ENCODE assay signal across 28 cellular contexts in the genomic region with DNA sequence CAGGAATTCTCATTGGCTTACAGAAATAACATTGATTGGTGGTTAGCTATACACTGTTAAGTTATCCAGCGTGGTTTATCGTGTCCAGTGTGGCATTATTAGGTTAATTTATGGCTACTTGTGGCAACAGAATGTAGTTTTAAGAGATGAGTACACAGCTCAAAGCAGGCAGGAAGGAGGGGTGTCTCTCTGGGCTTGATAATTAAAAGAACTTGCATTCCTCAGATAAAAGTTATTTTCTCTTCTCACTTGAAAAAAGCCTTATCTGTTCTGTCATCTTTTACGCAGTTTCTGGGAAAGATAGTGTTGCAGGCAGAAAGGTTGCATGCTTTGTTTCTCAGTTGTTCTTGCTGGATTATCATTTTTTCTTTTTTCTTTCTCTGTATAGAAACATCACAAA.
DNase-seq lines count a peak whose midpoint lies in the region; ATAC-seq, FAIRE-seq and TF ChIP-seq lines count a peak whose summit lies in the region.
"Had no signal": no experiment of that assay in that cellular context is flagged by ENCODE, and none has a peak within 500 bp of the region (broad histone marks: within the 10 kb centered on the region; RNA-seq: fewer than 3 reads in every experiment).

No MANE protein-coding gene starts in this region.

- no TSS peak for BruUV-seq in A673 (replicated peaks; lab: Mats Ljungman, UMichigan)
- no TSS peak for BruUV-seq in endothelial cell of umbilical vein (replicated peaks; lab: Mats Ljungman, UMichigan)

- H3K27me3 ChIP-seq in A673 (replicated peaks; ENCODE audit: insufficient read depth, low read depth, low read length, poor library complexity) (no peaks in the 10 kb centered on the region), endothelial cell of umbilical vein (ENCODE audit: control insufficient read depth in 2 of 2, insufficient read depth in 2 of 2, low read length in 2 of 2) (no peaks in the 10 kb centered on the region), tibial nerve (no peaks in the 10 kb centered on the region), transverse colon (no peaks in the 10 kb centered on the region)
- H3K27me3 ChIP-seq: SJSA1 had no signal

- intact Hi-C loops in A673 (cut with micrococcal nuclease; ENCODE audit: unreplicated experiment): no loop called here
- intact Hi-C loops in endothelial cell of umbilical vein (cut with micrococcal nuclease): no loop called here
- intact Hi-C loops in transverse colon (cut with DNase I; ENCODE audit: low total_unique reads): no loop called here

- DNase-seq in A673 (ENCODE audit: low spot score) (no peak), M059J (ENCODE audit: low read depth) (peak; percentile 58), endothelial cell of umbilical vein (ENCODE audit: low read depth, low spot score) (peak; percentile 14), nephron progenitor cell (no peak), tibial nerve (ENCODE audit: low spot score in 2 of 2) (no peak), transverse colon (no peak)
- no peak for DNase-seq in stimulated activated naive CD8-positive, alpha-beta T cell treated with anti-CD3 and anti-CD28 coated beads, Interleukin-15, Interleukin-2, amounts not matched to agents 100 U/mL and 50 U/mL, for 24 hours
- DNase-seq: 8988T; activated CD4-positive, alpha-beta T cell treated with anti-CD3 and anti-CD28 coated beads, Interleukin-2, amount 10 ng/mL, durations not matched to agents 7 days and 5 days; activated CD8-positive, alpha-beta memory T cell treated with anti-CD3 and anti-CD28 coated beads, Interleukin-2, amount 10 ng/mL, durations not matched to agents 7 days and 5 days; aorta; DMS79 treated with DMSO at 0.1 percent for 48 hours; effector memory CD4-positive, alpha-beta T cell; NCI-H1417; NCI-H2081 treated with DMSO at 0.1 percent for 48 hours; NCI-H446 treated with DMSO at 0.1 percent for 48 hours; NK-92 treated with Interleukin-12 subunit alpha and Interleukin-12 subunit beta, amount 100 ng/mL, for 24 hours; small intestine; stimulated activated CD4-positive, alpha-beta T cell treated with anti-CD3 and anti-CD28 coated beads, Interleukin-2, amount 100 ng/mL, for 48 hours; stimulated activated naive B cell treated with anti-CD40 and anti-IgM and Interleukin-4, amounts not matched to agents 10 μg/mL and 1 μg/mL and 100 μg/mL, for 72 hours had no signal

- TF ChIP-seq EP300 in tibial nerve (IDR thresholded peaks at IDR 0.05) (no peak), transverse colon (IDR thresholded peaks at IDR 0.05; ENCODE audit: low read depth) (no peak)

- no peak for TF ChIP-seq POLR2A in endothelial cell of umbilical vein (IDR thresholded peaks at IDR 0.05; ENCODE audit: low read depth, low read length)
- no peak for TF ChIP-seq POLR2A in tibial nerve (IDR thresholded peaks at IDR 0.05)
- no peak for TF ChIP-seq POLR2A in transverse colon (IDR thresholded peaks at IDR 0.05)

- H3K27ac ChIP-seq in A673 (ENCODE audit: low read depth, low read length, poor library complexity, severe bottlenecking) (peak overlapping the region; percentile 10), endothelial cell of umbilical vein (ENCODE audit: insufficient read depth, low read depth, low read length) (no peak overlapping the region), tibial nerve (no peak overlapping the region), transverse colon (no peak overlapping the region)
- H3K27ac ChIP-seq: prostate gland, SJSA1, VCaP had no signal

- WGBS in tibial nerve, 2 donors: 29 to 32% methylated on average over 3 of the region's 3 CpGs
- 56 to 65% methylated on average over 3 of the region's 3 CpGs for WGBS in transverse colon (ENCODE audit: low coverage in 1 of 2), 2 donors

- H2AFZ ChIP-seq in endothelial cell of umbilical vein (ENCODE audit: low read depth, low read length): peak overlapping the region; percentile 68

- H3K4me1 ChIP-seq in A673 (ENCODE audit: insufficient read depth, low read length, poor library complexity, severe bottlenecking) (peaks cover 8% of the 10 kb centered on the region), endothelial cell of umbilical vein (ENCODE audit: control insufficient read depth, extremely low read depth, insufficient read depth, low read length) (peaks cover 10% of the 10 kb centered on the region), tibial nerve (peaks cover 0 to 11% (median 0%) of the 10 kb centered on the region in 4 donors), transverse colon (peaks cover 0 to 3% (median 0%) of the 10 kb centered on the region in 4 donors)
- H3K4me1 ChIP-seq: prostate gland, SJSA1 had no signal

- H3K4me1 Mint-ChIP-seq in nephron progenitor cell: peaks cover 11% of the 10 kb centered on the region
- H3K4me1 Mint-ChIP-seq: activated CD4-positive, alpha-beta T cell treated with anti-CD3 and anti-CD28 coated beads, Interleukin-2, amount 10 ng/mL, durations not matched to agents 7 days and 5 days; activated CD8-positive, alpha-beta memory T cell treated with anti-CD3 and anti-CD28 coated beads, Interleukin-2, amount 10 ng/mL, durations not matched to agents 7 days and 5 days; activated naive CD4-positive, alpha-beta T cell treated with anti-CD3 and anti-CD28 coated beads, Interleukin-2, amount 50 U/mL, for 24 hours; IgD-negative memory B cell; stimulated activated naive B cell treated with anti-CD40 and anti-IgM and Interleukin-4, amounts not matched to agents 10 μg/mL and 1 μg/mL and 100 μg/mL, for 72 hours had no signal

- H3K36me3 Mint-ChIP-seq in nephron progenitor cell (ENCODE audit: low read depth): no peaks in the 10 kb centered on the region
- H3K36me3 Mint-ChIP-seq: activated CD8-positive, alpha-beta memory T cell treated with anti-CD3 and anti-CD28 coated beads, Interleukin-2, amount 10 ng/mL, durations not matched to agents 7 days and 5 days; activated naive CD4-positive, alpha-beta T cell treated with anti-CD3 and anti-CD28 coated beads, Interleukin-2, amount 50 U/mL, for 24 hours; IgD-negative memory B cell; stimulated activated naive B cell treated with anti-CD40 and anti-IgM and Interleukin-4, amounts not matched to agents 10 μg/mL and 1 μg/mL and 100 μg/mL, for 72 hours had no signal

- ATAC-seq in stimulated activated naive CD8-positive, alpha-beta T cell treated with anti-CD3 and anti-CD28 coated beads, Interleukin-15, Interleukin-2, amounts not matched to agents 100 U/mL and 50 U/mL, for 24 hours: no peak
- ATAC-seq in GM19023 (IDR thresholded peaks at IDR 0.05; ENCODE audit: unreplicated experiment): no peak
- ATAC-seq: activated CD8-positive, alpha-beta memory T cell treated with anti-CD3 and anti-CD28 coated beads, Interleukin-2, amount 10 ng/mL, durations not matched to agents 7 days and 5 days; left lobe of liver; Panc1; stimulated activated naive B cell treated with anti-CD40 and anti-IgM and Interleukin-4, amounts not matched to agents 10 μg/mL and 1 μg/mL and 100 μg/mL, for 72 hours had no signal

- no peaks in the 10 kb centered on the region for H3K79me2 ChIP-seq in endothelial cell of umbilical vein (ENCODE audit: control insufficient read depth, insufficient read depth, low read length)

- H3K4me3 ChIP-seq in A673 (ENCODE audit: low read depth, low read length, poor library complexity, severe bottlenecking): no peak overlapping the region
- no peak overlapping the region for H3K4me3 ChIP-seq in endothelial cell of umbilical vein (replicated peaks in 1 of 3; ENCODE audit: insufficient read depth in 1 of 3, low read depth in 1 of 3, low read length in 3 of 3)
- H3K4me3 ChIP-seq in tibial nerve: no peak overlapping the region
- no peak overlapping the region for H3K4me3 ChIP-seq in transverse colon
- H3K4me3 ChIP-seq: prostate gland, SJSA1 had no signal

- H3K4me3 Mint-ChIP-seq in nephron progenitor cell: no peak overlapping the region
- H3K4me3 Mint-ChIP-seq: activated CD4-positive, alpha-beta T cell treated with anti-CD3 and anti-CD28 coated beads, Interleukin-2, amount 10 ng/mL, durations not matched to agents 7 days and 5 days; activated CD8-positive, alpha-beta memory T cell treated with anti-CD3 and anti-CD28 coated beads, Interleukin-2, amount 10 ng/mL, durations not matched to agents 7 days and 5 days; activated naive CD4-positive, alpha-beta T cell treated with anti-CD3 and anti-CD28 coated beads, Interleukin-2, amount 50 U/mL, for 24 hours; IgD-negative memory B cell; stimulated activated naive B cell treated with anti-CD40 and anti-IgM and Interleukin-4, amounts not matched to agents 10 μg/mL and 1 μg/mL and 100 μg/mL, for 72 hours had no signal

- H3K36me3 ChIP-seq in A673 (ENCODE audit: insufficient read depth, low read length, poor library complexity, severe bottlenecking) (no peaks in the 10 kb centered on the region), endothelial cell of umbilical vein (ENCODE audit: control insufficient read depth in 2 of 2, extremely low read depth in 1 of 2, insufficient read depth in 2 of 2, low read length in 2 of 2) (no peaks in the 10 kb centered on the region), tibial nerve (no peaks in the 10 kb centered on the region), transverse colon (no peaks in the 10 kb centered on the region)
- H3K36me3 ChIP-seq: prostate gland, SJSA1 had no signal

- H3K9me3 ChIP-seq in A673 (ENCODE audit: low read depth, low read length, poor library complexity, severe bottlenecking): peaks cover 8% of the 10 kb centered on the region
- no peaks in the 10 kb centered on the region for H3K9me3 ChIP-seq in endothelial cell of umbilical vein (replicated peaks; ENCODE audit: control insufficient read depth, insufficient read depth, low read length)
- H3K9me3 ChIP-seq in tibial nerve: no peaks in the 10 kb centered on the region
- H3K9me3 ChIP-seq in transverse colon: no peaks in the 10 kb centered on the region
- H3K9me3 ChIP-seq: prostate gland, SJSA1 had no signal

- H3K4me2 ChIP-seq in endothelial cell of umbilical vein (ENCODE audit: insufficient read depth, low read length): no peak overlapping the region

- no peaks in the 10 kb centered on the region for H4K20me1 ChIP-seq in endothelial cell of umbilical vein (replicated peaks; ENCODE audit: control insufficient read depth, extremely low read depth, insufficient read depth, low read length)

- no peak for TF ChIP-seq CTCF in A673 (conservative IDR thresholded peaks at IDR 0.05; ENCODE audit: low read depth, low read length)
- TF ChIP-seq CTCF in endothelial cell of umbilical vein (IDR thresholded peaks at IDR 0.05; ENCODE audit: extremely low read depth in 1 of 2, insufficient read depth in 1 of 2, low read depth in 1 of 2, low read length in 2 of 2): no peak
- no peak for TF ChIP-seq CTCF in nephron progenitor cell (IDR thresholded peaks at IDR 0.05)
- no peak for TF ChIP-seq CTCF in tibial nerve (IDR thresholded peaks at IDR 0.05)
- no peak for TF ChIP-seq CTCF in transverse colon (IDR thresholded peaks at IDR 0.05)

- dilution Hi-C loops in endothelial cell of umbilical vein (cut with MboI; ENCODE audit: extremely low pct_ligation_motif_present, low sequenced_read_pairs): no loop called here

- CTCF ChIA-PET in A673 (lab: Charles Lee) (no interaction called here), endothelial cell of umbilical vein (lab: Charles Lee) (interaction anchor here (1.4 to 1.5 kb wide), 2 partner anchors 15 to 59 kb away, joined by 3 read pairs; no protein-coding TSS in a partner anchor)

- in situ Hi-C loops in transverse colon (cut with MboI; ENCODE audit: low pct_ligation_motif_present in 1 of 4, low pct_unique_long_range_greater_than_20kb in 1 of 4, low sequenced_read_pairs in 3 of 4): no loop called here

- peak overlapping the region; percentile 22 for H3K27ac Mint-ChIP-seq in nephron progenitor cell
- H3K27ac Mint-ChIP-seq: activated CD4-positive, alpha-beta T cell treated with anti-CD3 and anti-CD28 coated beads, Interleukin-2, amount 10 ng/mL, durations not matched to agents 7 days and 5 days; activated CD8-positive, alpha-beta memory T cell treated with anti-CD3 and anti-CD28 coated beads, Interleukin-2, amount 10 ng/mL, durations not matched to agents 7 days and 5 days; activated naive CD4-positive, alpha-beta T cell treated with anti-CD3 and anti-CD28 coated beads, Interleukin-2, amount 50 U/mL, for 24 hours; IgD-negative memory B cell; stimulated activated naive B cell treated with anti-CD40 and anti-IgM and Interleukin-4, amounts not matched to agents 10 μg/mL and 1 μg/mL and 100 μg/mL, for 72 hours had no signal

- no peaks in the 10 kb centered on the region for H3K27me3 Mint-ChIP-seq in nephron progenitor cell (ENCODE audit: low read depth, poor library complexity)
- H3K27me3 Mint-ChIP-seq: activated CD4-positive, alpha-beta T cell treated with anti-CD3 and anti-CD28 coated beads, Interleukin-2, amount 10 ng/mL, durations not matched to agents 7 days and 5 days; activated CD8-positive, alpha-beta memory T cell treated with anti-CD3 and anti-CD28 coated beads, Interleukin-2, amount 10 ng/mL, durations not matched to agents 7 days and 5 days; activated naive CD4-positive, alpha-beta T cell treated with anti-CD3 and anti-CD28 coated beads, Interleukin-2, amount 50 U/mL, for 24 hours; IgD-negative memory B cell; stimulated activated naive B cell treated with anti-CD40 and anti-IgM and Interleukin-4, amounts not matched to agents 10 μg/mL and 1 μg/mL and 100 μg/mL, for 72 hours had no signal

- POLR2A ChIA-PET in A673 (lab: Charles Lee; ENCODE audit: low non-redundant PET): no interaction called here
- POLR2A ChIA-PET in endothelial cell of umbilical vein (lab: Charles Lee): no interaction called here

- no peaks in the 10 kb centered on the region for H3K9me1 ChIP-seq in endothelial cell of umbilical vein (replicated peaks; ENCODE audit: control insufficient read depth, extremely low read depth, insufficient read depth, low read length)

- no peak overlapping the region for H3K9ac ChIP-seq in endothelial cell of umbilical vein (replicated peaks; ENCODE audit: extremely low read depth, insufficient read depth, low read length)

- H3K9me3 Mint-ChIP-seq in nephron progenitor cell: no peaks in the 10 kb centered on the region
- H3K9me3 Mint-ChIP-seq: activated CD4-positive, alpha-beta T cell treated with anti-CD3 and anti-CD28 coated beads, Interleukin-2, amount 10 ng/mL, durations not matched to agents 7 days and 5 days had no signal

- no peak for FAIRE-seq in endothelial cell of umbilical vein (lab: Jason Lieb, UNC)
- FAIRE-seq: small intestine had no signal

Comparison
In these comparisons a context has a peak if more than half of its experiments do, and no peak if none do; other contexts are left out.
1. DNase-seq: peak in M059J (single experiment) and endothelial cell of umbilical vein (single experiment); none in A673 (single experiment), nephron progenitor cell (single experiment), tibial nerve (0 of 2), transverse colon (single experiment) and stimulated activated naive CD8-positive, alpha-beta T cell treated with anti-CD3 and anti-CD28 coated beads, Interleukin-15, Interleukin-2, amounts not matched to agents 100 U/mL and 50 U/mL, for 24 hours (single experiment).